Comparison of ENCODE assay signal across 1 cellular context in genomic region chr22:46578251-46578823, GRCh38.
TF ChIP-seq lines count a peak whose summit lies in the region.

No MANE protein-coding gene starts in this region.

TF ChIP-seq in HEK293, 187 proteins besides CTCF, POLR2A, EP300 and RAD21 (continued from another document):
- no peak for TF ChIP-seq ZBTB10 (tag by site-specific recombination; IDR thresholded peaks at IDR 0.05)
- TF ChIP-seq ZNF114 (tag by site-specific recombination; IDR thresholded peaks at IDR 0.05) = no peak
- TF ChIP-seq ZNF692 (tag by site-specific recombination; IDR thresholded peaks at IDR 0.05) = no peak
- TF ChIP-seq ZNF677 (tag by site-specific recombination; IDR thresholded peaks at IDR 0.05) = no peak
- TF ChIP-seq REST (tag by site-specific recombination; IDR thresholded peaks at IDR 0.05) = no peak
- no peak for TF ChIP-seq ZNF473 (tag by site-specific recombination; IDR thresholded peaks at IDR 0.05)
- no peak for TF ChIP-seq PRDM10 (tag by site-specific recombination; IDR thresholded peaks at IDR 0.05)
- TF ChIP-seq ZNF501 (tag by site-specific recombination; IDR thresholded peaks at IDR 0.05) = no peak
- no peak for TF ChIP-seq ZNF747 (tag by site-specific recombination; IDR thresholded peaks at IDR 0.05)
